8 cellular contexts compared by ENCODE assay signal in genomic region chr11:57567210-57567511, GRCh38. TPM values are rescaled to one million over a fixed set of nuclear protein-coding genes. Genes with fewer than 3 reads are reported as not detected.
DNase-seq lines count a peak whose midpoint lies in the region; ATAC-seq and FAIRE-seq lines count a peak whose summit lies in the region.

No MANE protein-coding gene starts in this region.

- DNase-seq in ACHN (peak; percentile 31), iPS DF 6.9 (ENCODE audit: low read depth, low spot score) (no peak), small intestine (peak; percentile 57), NCI-H128 (lab: John Stamatoyannopoulos, UW; ENCODE audit: unreplicated experiment) (no peak), NCI-H2029 (lab: John Stamatoyannopoulos, UW) (no peak)
- no peak for DNase-seq in activated naive CD8-positive, alpha-beta T cell treated with anti-CD3 and anti-CD28 coated beads, Interleukin-2, amount 50 U/mL, for 24 hours

- no peaks in the 10 kb centered on the region for H3K9me3 Mint-ChIP-seq in activated naive CD8-positive, alpha-beta T cell treated with anti-CD3 and anti-CD28 coated beads, Interleukin-2, amount 50 U/mL, for 24 hours

- H3K9me3 ChIP-seq in KOPT-K1 (ENCODE audit: insufficient read depth, low read length, poor library complexity, severe bottlenecking) (no peaks in the 10 kb centered on the region), iPS DF 6.9 (ENCODE audit: control insufficient read depth, insufficient read depth, low read length) (no peaks in the 10 kb centered on the region), small intestine (ENCODE audit: control insufficient read depth, low read depth) (no peaks in the 10 kb centered on the region)

- FAIRE-seq in small intestine (lab: Jason Lieb, UNC): no peak

- H3K4me1 Mint-ChIP-seq in activated naive CD8-positive, alpha-beta T cell treated with anti-CD3 and anti-CD28 coated beads, Interleukin-2, amount 50 U/mL, for 24 hours: peaks cover 38% of the 10 kb centered on the region

- no peaks in the 10 kb centered on the region for H3K27me3 Mint-ChIP-seq in activated naive CD8-positive, alpha-beta T cell treated with anti-CD3 and anti-CD28 coated beads, Interleukin-2, amount 50 U/mL, for 24 hours

- peak overlapping the region; percentile 96 for H3K27ac ChIP-seq in KOPT-K1 (ENCODE audit: low read depth, low read length, poor library complexity, severe bottlenecking)
- no peak overlapping the region for H3K27ac ChIP-seq in iPS DF 6.9 (ENCODE audit: low read length)
- peak overlapping the region; percentile 51 to 85 for H3K27ac ChIP-seq in small intestine (ENCODE audit: low read depth in 1 of 2, low read length in 1 of 2)

- H3K27me3 ChIP-seq in iPS DF 6.9 (ENCODE audit: control insufficient read depth, insufficient read depth, low read length): no peaks in the 10 kb centered on the region
- no peaks in the 10 kb centered on the region for H3K27me3 ChIP-seq in small intestine (ENCODE audit: control insufficient read depth in 2 of 2, insufficient read depth in 2 of 2, low read length in 2 of 2)

- peak overlapping the region; percentile 94 for H3K4me3 Mint-ChIP-seq in activated naive CD8-positive, alpha-beta T cell treated with anti-CD3 and anti-CD28 coated beads, Interleukin-2, amount 50 U/mL, for 24 hours

- H3K4me3 ChIP-seq in iPS DF 6.9 (ENCODE audit: low read length) (peak overlapping the region; percentile 48; the same call in 1 of the 2 replicates), small intestine (ENCODE audit: low read depth in 1 of 2, low read length in 2 of 2) (peak overlapping the region; percentile 74 to 84)

- H3K4me1 ChIP-seq in iPS DF 6.9 (ENCODE audit: control insufficient read depth, insufficient read depth, low read length): peaks cover 5% of the 10 kb centered on the region
- H3K4me1 ChIP-seq in small intestine (ENCODE audit: control insufficient read depth in 2 of 2, insufficient read depth in 1 of 2, low read depth in 1 of 2, low read length in 1 of 2): peaks cover 2 to 5% of the 10 kb centered on the region in 2 donors

- in situ Hi-C loops in ACHN (cut with HindIII; ENCODE audit: low pct_ligation_motif_present, low pct_unique_long_range_greater_than_20kb, low sequenced_read_pairs): no loop called here

- peaks cover 18% of the 10 kb centered on the region for H3K36me3 ChIP-seq in KOPT-K1 (ENCODE audit: insufficient read depth, low read length)
- no peaks in the 10 kb centered on the region for H3K36me3 ChIP-seq in iPS DF 6.9 (ENCODE audit: control insufficient read depth, insufficient read depth, low read length)
- no peaks in the 10 kb centered on the region for H3K36me3 ChIP-seq in small intestine (ENCODE audit: control insufficient read depth in 2 of 2, insufficient read depth in 2 of 2, low read length in 2 of 2)

- peak; percentile 4 for ATAC-seq in GM19035 (IDR thresholded peaks at IDR 0.05; ENCODE audit: unreplicated experiment)
- ATAC-seq in activated naive CD8-positive, alpha-beta T cell treated with anti-CD3 and anti-CD28 coated beads, Interleukin-2, amount 50 U/mL, for 24 hours: peak; percentile 2

- H3K27ac Mint-ChIP-seq in activated naive CD8-positive, alpha-beta T cell treated with anti-CD3 and anti-CD28 coated beads, Interleukin-2, amount 50 U/mL, for 24 hours: peak overlapping the region; percentile 92

- WGBS in iPS DF 6.9 (ENCODE audit: insufficient coverage, insufficient read length): no CpG with 5 or more reads among the region's 9 CpGs
- WGBS in small intestine, 3 donors: 0 to 1% (median 0%) methylated on average over 8 to 9 of the region's 9 CpGs

- peaks cover 13% of the 10 kb centered on the region for H3K36me3 Mint-ChIP-seq in activated naive CD8-positive, alpha-beta T cell treated with anti-CD3 and anti-CD28 coated beads, Interleukin-2, amount 50 U/mL, for 24 hours (ENCODE audit: low read depth)

RNA-seq across cellular contexts. Expression of gene UBE2L6, which starts 0.3 kb away (rescaled TPM):
- 10 to 100 TPM; 56.8 to 72.3 (median 60.5) TPM for polyA plus RNA-seq in small intestine

RNA-seq across cellular contexts. Expression of gene SMTNL1, which starts 29.8 kb away (rescaled TPM):
- not detected for polyA plus RNA-seq in small intestine

RNA-seq across cellular contexts. Expression of gene SERPING1, which starts 30.3 kb away (rescaled TPM):
- polyA plus RNA-seq in small intestine: 100 to 1,000 TPM in 1 of 3 donors, 10 to 100 TPM in 1, 1 to 10 TPM in 1; 5.4 to 201 (median 17.6) TPM

RNA-seq across cellular contexts. Expression of gene TIMM10, which starts 36.6 kb away (rescaled TPM):
- 10 to 100 TPM; 58.4 to 84.8 (median 63.1) TPM for polyA plus RNA-seq in small intestine

RNA-seq across cellular contexts. Expression of gene SLC43A1, which starts 51.7 kb away (rescaled TPM):
- 10 to 100 TPM in 1 of 3 donors, 1 to 10 TPM in 1, under 1 TPM in 1; 0.67 to 25.0 (median 2.4) TPM for polyA plus RNA-seq in small intestine

Comparison
In these comparisons a context has a peak if more than half of its experiments do, and no peak if none do; other contexts are left out.
1. DNase-seq: peak in ACHN (single experiment) and small intestine (single experiment); none in activated naive CD8-positive, alpha-beta T cell treated with anti-CD3 and anti-CD28 coated beads, Interleukin-2, amount 50 U/mL, for 24 hours (single experiment), iPS DF 6.9 (single experiment), NCI-H128 (single experiment) and NCI-H2029 (single experiment).